ENCODE assay signal across 3 cellular contexts in the genomic region with DNA sequence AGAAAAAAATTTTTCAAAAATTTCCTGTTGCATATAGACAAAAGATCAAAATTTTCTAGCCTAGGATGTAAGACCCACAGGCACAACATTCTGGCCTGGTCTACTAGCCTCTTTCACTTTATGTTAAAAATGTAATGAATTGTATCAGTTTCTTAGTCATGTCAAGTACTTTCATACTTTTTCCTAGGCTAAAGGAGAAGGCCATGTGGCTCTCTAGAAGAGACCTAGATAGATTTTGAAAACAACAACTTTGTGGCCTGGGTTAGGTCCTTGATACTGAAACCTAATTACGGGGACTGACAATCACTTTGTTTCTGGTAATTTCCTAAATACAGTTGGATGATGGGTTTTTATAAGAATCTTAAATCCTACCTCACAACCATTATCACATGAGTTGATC.
"Had no signal": no experiment of that assay in that cellular context is flagged by ENCODE, and none has a peak within 500 bp of the region (broad histone marks: within the 10 kb centered on the region; RNA-seq: fewer than 3 reads in every experiment).

No MANE protein-coding gene starts in this region.

- DNase-seq: GDM1, GF-D8 had no signal

- ATAC-seq: GM12878 had no signal

- H3K4me3 ChIP-seq: GM12878 had no signal
